Comparison of ENCODE assay signal across 1 cellular context in genomic region chr16:85313541-85314208, GRCh38.
A peak's percentile ranks its signal among the peaks of the same experiment; 100 is the strongest.
TF ChIP-seq lines count a peak whose summit lies in the region.

No MANE protein-coding gene starts in this region.

TF ChIP-seq in K562, 482 proteins besides CTCF, POLR2A, EP300 and RAD21 (continued from another document):
- TF ChIP-seq ZNF583 (CRISPR knock-in tag; IDR thresholded peaks at IDR 0.05) = no peak
- no peak for TF ChIP-seq KLF1 (tag; IDR thresholded peaks at IDR 0.05)
- no peak for TF ChIP-seq PPARD (CRISPR knock-in tag; IDR thresholded peaks at IDR 0.05)
- no peak for TF ChIP-seq ZNF224 (CRISPR knock-in tag; IDR thresholded peaks at IDR 0.05)
- TF ChIP-seq, protein P1, sequence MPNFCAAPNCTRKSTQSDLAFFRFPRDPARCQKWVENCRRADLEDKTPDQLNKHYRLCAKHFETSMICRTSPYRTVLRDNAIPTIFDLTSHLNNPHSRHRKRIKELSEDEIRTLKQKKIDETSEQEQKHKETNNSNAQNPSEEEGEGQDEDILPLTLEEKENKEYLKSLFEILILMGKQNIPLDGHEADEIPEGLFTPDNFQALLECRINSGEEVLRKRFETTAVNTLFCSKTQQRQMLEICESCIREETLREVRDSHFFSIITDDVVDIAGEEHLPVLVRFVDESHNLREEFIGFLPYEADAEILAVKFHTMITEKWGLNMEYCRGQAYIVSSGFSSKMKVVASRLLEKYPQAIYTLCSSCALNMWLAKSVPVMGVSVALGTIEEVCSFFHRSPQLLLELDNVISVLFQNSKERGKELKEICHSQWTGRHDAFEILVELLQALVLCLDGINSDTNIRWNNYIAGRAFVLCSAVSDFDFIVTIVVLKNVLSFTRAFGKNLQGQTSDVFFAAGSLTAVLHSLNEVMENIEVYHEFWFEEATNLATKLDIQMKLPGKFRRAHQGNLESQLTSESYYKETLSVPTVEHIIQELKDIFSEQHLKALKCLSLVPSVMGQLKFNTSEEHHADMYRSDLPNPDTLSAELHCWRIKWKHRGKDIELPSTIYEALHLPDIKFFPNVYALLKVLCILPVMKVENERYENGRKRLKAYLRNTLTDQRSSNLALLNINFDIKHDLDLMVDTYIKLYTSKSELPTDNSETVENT (CRISPR knock-in tag; IDR thresholded peaks at IDR 0.05) = 0 out of 2 replicates have a peak, but pooled peaks have one; percentile 12
- no peak for TF ChIP-seq GABPB1 (CRISPR knock-in tag; IDR thresholded peaks at IDR 0.05)
- no peak for TF ChIP-seq RCOR1 (IDR thresholded peaks at IDR 0.05; ENCODE audit: borderline replicate concordance in 1 of 2, low read depth in 2 of 2, low read length in 2 of 2)
- TF ChIP-seq, protein P2, sequence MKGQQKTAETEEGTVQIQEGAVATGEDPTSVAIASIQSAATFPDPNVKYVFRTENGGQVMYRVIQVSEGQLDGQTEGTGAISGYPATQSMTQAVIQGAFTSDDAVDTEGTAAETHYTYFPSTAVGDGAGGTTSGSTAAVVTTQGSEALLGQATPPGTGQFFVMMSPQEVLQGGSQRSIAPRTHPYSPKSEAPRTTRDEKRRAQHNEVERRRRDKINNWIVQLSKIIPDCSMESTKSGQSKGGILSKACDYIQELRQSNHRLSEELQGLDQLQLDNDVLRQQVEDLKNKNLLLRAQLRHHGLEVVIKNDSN (CRISPR knock-in tag; IDR thresholded peaks at IDR 0.05) = no peak
- TF ChIP-seq DPF2 (IDR thresholded peaks at IDR 0.05) = no peak
- TF ChIP-seq JUND (IDR thresholded peaks at IDR 0.05; ENCODE audit: borderline replicate concordance, low read depth, low read length) = no peak
- TF ChIP-seq JUND (tag; IDR thresholded peaks at IDR 0.05; ENCODE audit: borderline replicate concordance, low read depth, low read length) = no peak
- TF ChIP-seq PCBP1 (IDR thresholded peaks at IDR 0.05; ENCODE audit: low read depth, low read length, poor library complexity, severe bottlenecking) = no peak
- peak; percentile 14 for TF ChIP-seq DACH1 (IDR thresholded peaks at IDR 0.05; ENCODE audit: partially characterized antibody)
- peak; percentile 3 for TF ChIP-seq RBBP5 (IDR thresholded peaks at IDR 0.05; ENCODE audit: borderline replicate concordance, insufficient read depth, low read length, poor library complexity, severe bottlenecking)
- TF ChIP-seq ZNF133 (CRISPR knock-in tag; IDR thresholded peaks at IDR 0.05) = no peak
- TF ChIP-seq PTRF (tag; IDR thresholded peaks at IDR 0.05) = no peak
